21 cellular contexts compared by ENCODE assay signal in the genomic region with DNA sequence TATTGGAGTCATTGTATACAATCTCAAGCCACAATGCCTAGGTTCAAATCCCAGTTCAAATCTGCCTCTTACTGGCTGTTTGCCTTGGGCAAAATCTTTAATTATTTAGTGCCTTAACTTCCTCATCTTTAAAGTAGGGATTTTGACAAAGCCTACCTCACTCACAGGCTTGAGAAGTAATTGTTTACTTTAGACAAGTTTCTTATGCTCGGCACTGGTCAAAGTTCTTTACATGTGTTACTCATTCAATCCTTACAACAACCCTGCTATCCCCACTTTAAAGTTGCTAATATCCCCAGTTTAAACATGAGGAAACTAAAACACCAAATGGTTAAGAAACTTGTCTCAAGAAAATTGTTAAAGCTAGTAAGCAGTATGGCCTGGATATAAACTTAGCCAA.
A peak's percentile ranks its signal among the peaks of the same experiment; 100 is the strongest.
DNase-seq lines count a peak whose midpoint lies in the region; ATAC-seq, FAIRE-seq and TF ChIP-seq lines count a peak whose summit lies in the region.
"Had no signal": no experiment of that assay in that cellular context is flagged by ENCODE, and none has a peak within 500 bp of the region (broad histone marks: within the 10 kb centered on the region; RNA-seq: fewer than 3 reads in every experiment).

No MANE protein-coding gene starts in this region.

- H3K9me3 ChIP-seq in A549 (no peaks in the 10 kb centered on the region), OCI-LY1 (ENCODE audit: low read length) (no peaks in the 10 kb centered on the region)
- H3K9me3 ChIP-seq: BLaER1 had no signal

- H2AFZ ChIP-seq in OCI-LY1 (ENCODE audit: low read length) = no peak overlapping the region
- H2AFZ ChIP-seq: GM23338 had no signal

- DNase-seq in A549 (ENCODE audit: low read depth in 1 of 2, low spot score in 1 of 2) (peak in 1 of 2 experiments; percentile 10), left colon (no peak), renal cortical epithelial cell (ENCODE audit: low read depth) (peak; percentile 66)
- DNase-seq in activated naive CD4-positive, alpha-beta T cell treated with anti-CD3 and anti-CD28 coated beads, Interleukin-2, amount 50 U/mL, for 16 hours = no peak
- DNase-seq: CD4-positive, alpha-beta memory T cell; DMS 273 treated with DMSO at 0.1 percent for 48 hours; DND-41; HCEC 1CT; IMR-90 had no signal

- peaks cover 5% of the 10 kb centered on the region for H3K9me3 Mint-ChIP-seq in stimulated activated memory B cell treated with anti-CD40 and anti-IgM and Interleukin-4, amounts not matched to agents 10 μg/mL and 1 μg/mL and 100 μg/mL, for 72 hours
- H3K9me3 Mint-ChIP-seq: CD4-positive, alpha-beta memory T cell; GM23338 had no signal

- no peak overlapping the region for H3K27ac Mint-ChIP-seq in stimulated activated memory B cell treated with anti-CD40 and anti-IgM and Interleukin-4, amounts not matched to agents 10 μg/mL and 1 μg/mL and 100 μg/mL, for 72 hours
- H3K27ac Mint-ChIP-seq: CD14-positive monocyte; CD4-positive, alpha-beta memory T cell; GM23338 had no signal

- TF ChIP-seq POLR2A in A549 (IDR thresholded peaks at IDR 0.05; ENCODE audit: low read length) = no peak

- no peaks in the 10 kb centered on the region for H3F3A ChIP-seq in OCI-LY1 (ENCODE audit: insufficient read depth, low read length)

- H3K79me2 ChIP-seq in OCI-LY1 (ENCODE audit: insufficient read depth, low read length) = no peaks in the 10 kb centered on the region

- no peaks in the 10 kb centered on the region for H4K20me1 ChIP-seq in OCI-LY1 (ENCODE audit: insufficient read depth, low read length)
- H4K20me1 ChIP-seq: BLaER1 had no signal

- WGBS in A549 (ENCODE audit: missing lambda C conversion rate) = 2% methylated on average over 1 of the region's 1 CpG

- no peaks in the 10 kb centered on the region for H3K27me3 Mint-ChIP-seq in stimulated activated memory B cell treated with anti-CD40 and anti-IgM and Interleukin-4, amounts not matched to agents 10 μg/mL and 1 μg/mL and 100 μg/mL, for 72 hours
- H3K27me3 Mint-ChIP-seq: CD4-positive, alpha-beta memory T cell had no signal

- no peak for ATAC-seq in A549
- peak; percentile 81 for ATAC-seq in left colon
- no peak for ATAC-seq in stimulated activated memory B cell treated with anti-CD40 and anti-IgM and Interleukin-4, amounts not matched to agents 10 μg/mL and 1 μg/mL and 100 μg/mL, for 72 hours
- no peak for ATAC-seq in GM18870 (IDR thresholded peaks at IDR 0.05; ENCODE audit: unreplicated experiment)
- ATAC-seq: GM23338 had no signal

- no peak overlapping the region for H3K4me3 Mint-ChIP-seq in stimulated activated memory B cell treated with anti-CD40 and anti-IgM and Interleukin-4, amounts not matched to agents 10 μg/mL and 1 μg/mL and 100 μg/mL, for 72 hours
- H3K4me3 Mint-ChIP-seq: CD14-positive monocyte; CD4-positive, alpha-beta memory T cell; GM23338 had no signal

- no peak for TF ChIP-seq EP300 in A549 (IDR thresholded peaks at IDR 0.05)

- CTCF ChIA-PET in A549 (lab: Yijun Ruan, JAX) = no interaction called here

- H3K27ac ChIP-seq in A549 (no peak overlapping the region), OCI-LY1 (ENCODE audit: low read depth, low read length, poor library complexity, severe bottlenecking) (peak overlapping the region; percentile 17)
- H3K27ac ChIP-seq: 22Rv1, BLaER1, HL-60 had no signal

- H3K36me3 ChIP-seq in OCI-LY1 (ENCODE audit: insufficient read depth, low read length) = no peaks in the 10 kb centered on the region
- H3K36me3 ChIP-seq: BLaER1 had no signal

- no peaks in the 10 kb centered on the region for H3K9me2 ChIP-seq in OCI-LY1 (ENCODE audit: low read depth, low read length)

- FAIRE-seq in A549 (lab: Jason Lieb, UNC) = no peak
- FAIRE-seq: G401.6, GM12891, H54, HTR-8/SVneo had no signal

- no peaks in the 10 kb centered on the region for H3K27me3 ChIP-seq in OCI-LY1 (ENCODE audit: insufficient read depth, low read length)
- H3K27me3 ChIP-seq: BLaER1 had no signal

- TF ChIP-seq CTCF in A549 (IDR thresholded peaks at IDR 0.05) (no peak), OCI-LY1 (IDR thresholded peaks at IDR 0.05; ENCODE audit: low read length) (no peak)

- peaks cover 13% of the 10 kb centered on the region for H3K4me1 ChIP-seq in A549
- peaks cover 15% of the 10 kb centered on the region for H3K4me1 ChIP-seq in OCI-LY1 (ENCODE audit: insufficient read depth, low read length, severe bottlenecking)
- H3K4me1 ChIP-seq: BLaER1 had no signal

- H3K4me2 ChIP-seq in A549 (peak overlapping the region; percentile 52), OCI-LY1 (ENCODE audit: low read length) (no peak overlapping the region)
- H3K4me2 ChIP-seq: BLaER1, GM23338 had no signal

- POLR2A ChIA-PET in A549 (lab: Yijun Ruan, JAX) = no interaction called here

- no peak for TF ChIP-seq RAD21 in A549 (conservative IDR thresholded peaks at IDR 0.05 in 1 of 2, IDR thresholded peaks at IDR 0.05 in 1 of 2)

- no peak overlapping the region for H3K9ac ChIP-seq in OCI-LY1 (ENCODE audit: low read length)
- H3K9ac ChIP-seq: BLaER1 had no signal

- no peak overlapping the region for H3K4me3 ChIP-seq in A549
- no peak overlapping the region for H3K4me3 ChIP-seq in OCI-LY1 (ENCODE audit: low read depth, low read length, poor library complexity, severe bottlenecking)
- H3K4me3 ChIP-seq: BLaER1, GM23338 had no signal

- intact Hi-C loops in left colon (cut with DNase I, micrococcal nuclease) = no loop called here

- H3K36me3 Mint-ChIP-seq in stimulated activated memory B cell treated with anti-CD40 and anti-IgM and Interleukin-4, amounts not matched to agents 10 μg/mL and 1 μg/mL and 100 μg/mL, for 72 hours = no peaks in the 10 kb centered on the region
- H3K36me3 Mint-ChIP-seq: CD14-positive monocyte; CD4-positive, alpha-beta memory T cell had no signal

- H3K4me1 Mint-ChIP-seq in stimulated activated memory B cell treated with anti-CD40 and anti-IgM and Interleukin-4, amounts not matched to agents 10 μg/mL and 1 μg/mL and 100 μg/mL, for 72 hours = no peaks in the 10 kb centered on the region
- H3K4me1 Mint-ChIP-seq: CD14-positive monocyte; CD4-positive, alpha-beta memory T cell had no signal

TF ChIP-seq in A549, 52 proteins besides CTCF, POLR2A, EP300 and RAD21:
- TF ChIP-seq NR3C1 (IDR thresholded peaks at IDR 0.05) (no peak), SMC3 (IDR thresholded peaks at IDR 0.05) (no peak), RARB (CRISPR knock-in tag; IDR thresholded peaks at IDR 0.05) (no peak), MYC (IDR thresholded peaks at IDR 0.05; ENCODE audit: borderline replicate concordance, low read length) (no peak), KDM5A (IDR thresholded peaks at IDR 0.05) (no peak), MAZ (IDR thresholded peaks at IDR 0.05; ENCODE audit: borderline replicate concordance, low read depth, low read length) (no peak), CHD4 (IDR thresholded peaks at IDR 0.05; ENCODE audit: borderline replicate concordance) (no peak), JUN (IDR thresholded peaks at IDR 0.05) (no peak), BHLHE40 (IDR thresholded peaks at IDR 0.05; ENCODE audit: low read depth, low read length) (no peak), ZSCAN20 (CRISPR knock-in tag; IDR thresholded peaks at IDR 0.05) (no peak), FOSB (CRISPR knock-in tag; IDR thresholded peaks at IDR 0.05) (no peak), FOXS1 (CRISPR knock-in tag; IDR thresholded peaks at IDR 0.05) (no peak), MAFK (IDR thresholded peaks at IDR 0.05; ENCODE audit: partially characterized antibody) (no peak), HOXB5 (CRISPR knock-in tag; IDR thresholded peaks at IDR 0.05) (no peak)
- TF ChIP-seq, protein P1, sequence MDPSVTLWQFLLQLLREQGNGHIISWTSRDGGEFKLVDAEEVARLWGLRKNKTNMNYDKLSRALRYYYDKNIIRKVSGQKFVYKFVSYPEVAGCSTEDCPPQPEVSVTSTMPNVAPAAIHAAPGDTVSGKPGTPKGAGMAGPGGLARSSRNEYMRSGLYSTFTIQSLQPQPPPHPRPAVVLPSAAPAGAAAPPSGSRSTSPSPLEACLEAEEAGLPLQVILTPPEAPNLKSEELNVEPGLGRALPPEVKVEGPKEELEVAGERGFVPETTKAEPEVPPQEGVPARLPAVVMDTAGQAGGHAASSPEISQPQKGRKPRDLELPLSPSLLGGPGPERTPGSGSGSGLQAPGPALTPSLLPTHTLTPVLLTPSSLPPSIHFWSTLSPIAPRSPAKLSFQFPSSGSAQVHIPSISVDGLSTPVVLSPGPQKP (IDR thresholded peaks at IDR 0.05; ENCODE audit: low read depth, low read length) = no peak
